27 cellular contexts compared by ENCODE assay signal in the genomic region with DNA sequence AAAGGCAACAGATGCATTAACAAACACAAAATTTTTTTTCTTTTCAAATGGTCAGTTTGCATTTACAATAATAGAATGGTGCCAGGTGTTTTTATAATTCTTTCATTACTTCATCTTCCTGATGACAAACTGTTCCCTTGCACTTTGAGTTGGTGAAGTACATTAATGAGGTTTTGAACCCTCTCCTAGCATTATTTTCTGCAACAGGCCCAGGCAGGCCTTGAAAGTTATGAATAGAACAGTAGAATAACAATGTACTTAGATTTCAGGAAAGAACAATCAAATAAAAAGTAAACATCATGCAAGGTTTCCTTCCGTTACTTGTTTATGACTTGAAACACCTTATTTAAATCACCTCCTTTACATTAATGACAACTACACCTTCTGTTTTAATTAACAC. TPM values are rescaled to one million over a fixed set of nuclear protein-coding genes. Genes with fewer than 3 reads are reported as not detected.
"Had no signal": no experiment of that assay in that cellular context is flagged by ENCODE, and none has a peak within 500 bp of the region (broad histone marks: within the 10 kb centered on the region; RNA-seq: fewer than 3 reads in every experiment).

No MANE protein-coding gene starts in this region.

- ATAC-seq: activated T-helper 17 cell treated with anti-CD3 and anti-CD28 coated beads, Interleukin-2, amount 50 U/mL, for 72 hours; K562; Right ventricle myocardium inferior; T-cell had no signal

- H3K4me3 ChIP-seq: K562, SK-N-MC had no signal

- DNase-seq: activated CD4-positive, alpha-beta memory T cell treated with anti-CD3 and anti-CD28 coated beads for 36 hours; activated CD4-positive, alpha-beta T cell treated with anti-CD3 and anti-CD28 coated beads, Interleukin-2, amount 10 ng/mL, durations not matched to agents 7 days and 5 days; activated CD4-positive, CD25-positive, alpha-beta regulatory T cell; activated CD8-positive, alpha-beta memory T cell treated with anti-CD3 and anti-CD28 coated beads for 24 hours; activated gamma-delta T cell; activated naive CD4-positive, alpha-beta T cell treated with anti-CD3 and anti-CD28 coated beads for 36 hours; activated T-cell treated with anti-CD3 and anti-CD28 coated beads, Interleukin-2, amount 50 U/mL, for 48 hours; amygdala; cerebellar nuclear complex; Karpas-422; MM.1S; NCI-H1694; NCI-H2029; NCI-H2171 treated with DMSO at 0.1 percent for 48 hours; NCI-H226; NCI-H510A treated with DMSO at 0.1 percent for 48 hours; NCI-H774; T-cell had no signal

- FAIRE-seq: colon, K562 had no signal

RNA-seq across cellular contexts. Expression of a gene that starts 9.6 kb away (rescaled TPM):
- total RNA-seq: activated CD4-positive, alpha-beta memory T cell treated with anti-CD3 and anti-CD28 coated beads for 36 hours; activated CD4-positive, alpha-beta T cell treated with anti-CD3 and anti-CD28 coated beads, Interleukin-2, amount 10 ng/mL, durations not matched to agents 7 days and 5 days; activated naive CD4-positive, alpha-beta T cell treated with anti-CD3 and anti-CD28 coated beads for 36 hours; activated T-helper 17 cell treated with anti-CD3 and anti-CD28 coated beads, Interleukin-2, amount 50 U/mL, for 72 hours; cardiac septum; K562; OCI-LY7; Right ventricle myocardium inferior; RPMI7951; T-cell; T-helper 2 cell treated with Interferon-gamma antibody and Interleukin-4, amounts not matched to agents 100 ng/mL and 5 ng/mL, for 36 hours had no signal
- polyA plus RNA-seq: K562 had no signal

RNA-seq across cellular contexts. Expression of a gene that starts 12.0 kb away (rescaled TPM):
- total RNA-seq: activated CD4-positive, alpha-beta memory T cell treated with anti-CD3 and anti-CD28 coated beads for 36 hours; activated CD4-positive, alpha-beta T cell treated with anti-CD3 and anti-CD28 coated beads, Interleukin-2, amount 10 ng/mL, durations not matched to agents 7 days and 5 days; activated naive CD4-positive, alpha-beta T cell treated with anti-CD3 and anti-CD28 coated beads for 36 hours; activated T-helper 17 cell treated with anti-CD3 and anti-CD28 coated beads, Interleukin-2, amount 50 U/mL, for 72 hours; cardiac septum; K562; OCI-LY7; Right ventricle myocardium inferior; RPMI7951; T-cell; T-helper 2 cell treated with Interferon-gamma antibody and Interleukin-4, amounts not matched to agents 100 ng/mL and 5 ng/mL, for 36 hours had no signal
- polyA plus RNA-seq: K562 had no signal

RNA-seq across cellular contexts. Expression of a gene that starts 37.9 kb away (rescaled TPM):
- total RNA-seq: K562, OCI-LY7 had no signal
- polyA plus RNA-seq: K562 had no signal
